Comparison of ENCODE assay signal across 8 cellular contexts in the genomic region with DNA sequence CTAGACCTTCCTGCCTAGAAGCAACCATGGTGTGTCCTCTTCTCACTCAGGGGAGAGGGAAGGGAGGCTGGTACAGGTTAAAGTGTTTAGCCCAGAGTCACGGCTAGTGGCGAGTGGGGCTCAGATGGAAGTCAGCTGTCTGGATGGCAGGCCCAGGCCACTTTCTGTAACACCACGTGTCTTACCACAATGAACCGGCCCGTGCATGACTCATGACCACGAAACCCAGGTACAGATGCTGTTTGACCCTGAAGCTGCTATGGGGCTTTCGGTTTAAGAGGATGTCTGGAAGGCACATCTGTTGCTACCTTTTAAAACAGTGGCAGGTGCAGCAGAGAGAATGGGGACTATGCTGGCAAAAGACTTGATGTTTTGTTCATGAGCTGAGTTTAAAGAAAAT. TPM values are rescaled to one million over a fixed set of nuclear protein-coding genes. Genes with fewer than 3 reads are reported as not detected.
DNase-seq lines count a peak whose midpoint lies in the region; ATAC-seq, FAIRE-seq and TF ChIP-seq lines count a peak whose summit lies in the region.

No MANE protein-coding gene starts in this region.

- no peak overlapping the region for H3K27ac ChIP-seq in kidney (ENCODE audit: low read depth in 2 of 2, low read length in 2 of 2)

- FAIRE-seq in kidney (lab: Jason Lieb, UNC), result no peak

- H3K9me3 ChIP-seq in kidney (ENCODE audit: control insufficient read depth in 1 of 2, low read length in 2 of 2), result no peaks in the 10 kb centered on the region

- TF ChIP-seq CTCF in kidney (IDR thresholded peaks at IDR 0.05; ENCODE audit: borderline replicate concordance, extremely low read depth, insufficient read depth), result no peak

- H3K9ac ChIP-seq in kidney (ENCODE audit: low read length in 2 of 2), result no peak overlapping the region

- ATAC-seq in GM19438 (IDR thresholded peaks at IDR 0.05; ENCODE audit: low read depth, unreplicated experiment) (peak; percentile 95), HG03175 (IDR thresholded peaks at IDR 0.05; ENCODE audit: unreplicated experiment) (peak; percentile 94)

- H3K36me3 ChIP-seq in kidney (ENCODE audit: control insufficient read depth in 1 of 2, insufficient read depth in 2 of 2, low read length in 2 of 2), result peaks cover 9 to 10% of the 10 kb centered on the region in 2 donors

- no peak overlapping the region for H3K4me3 ChIP-seq in kidney (ENCODE audit: low read length in 2 of 2)

- intact Hi-C loops in kidney (cut with DNase I), result no loop called here

- peak; percentile 53 for DNase-seq in activated CD4-positive, alpha-beta T cell treated with anti-CD3 and anti-CD28 coated beads, Interleukin-2, amount 50 U/mL, for 1 hour
- DNase-seq in kidney, result peak; percentile 54
- DNase-seq in NCI-H226, result no peak
- DNase-seq in NOMO-1 treated with DMSO at 0.1 percent for 48 hours (lab: John Stamatoyannopoulos, UW; ENCODE audit: unreplicated experiment), result no peak
- no peak for DNase-seq in ecto neural progenitor cell (ENCODE audit: low spot score)
- DNase-seq in NCI-H1048 (lab: John Stamatoyannopoulos, UW), result no peak

- no peaks in the 10 kb centered on the region for H3K4me1 ChIP-seq in kidney (ENCODE audit: control insufficient read depth in 1 of 2, insufficient read depth in 1 of 2, low read depth in 1 of 2, low read length in 2 of 2)

RNA-seq across cellular contexts. Expression of gene MPC1, which starts 36.5 kb away (rescaled TPM):
- 74.1 TPM for total RNA-seq in kidney
- polyA plus RNA-seq in kidney (ENCODE audit: insufficient read depth, low read depth, low replicate concordance), result 313 TPM

Comparison
In these comparisons a context has a peak if more than half of its experiments do, and no peak if none do; other contexts are left out.
1. DNase-seq: peak in activated CD4-positive, alpha-beta T cell treated with anti-CD3 and anti-CD28 coated beads, Interleukin-2, amount 50 U/mL, for 1 hour (single experiment) and kidney (single experiment); none in NCI-H226 (single experiment), NOMO-1 treated with DMSO at 0.1 percent for 48 hours (single experiment), ecto neural progenitor cell (single experiment) and NCI-H1048 (single experiment).